Comparison of ENCODE assay signal across 8 cellular contexts in genomic region chr17:81346090-81346907, GRCh38. TPM values are rescaled to one million over a fixed set of nuclear protein-coding genes. Genes with fewer than 3 reads are reported as not detected.
DNase-seq lines count a peak whose midpoint lies in the region; ATAC-seq and TF ChIP-seq lines count a peak whose summit lies in the region.

No MANE protein-coding gene starts in this region.

- H3K27ac ChIP-seq in Panc1 (ENCODE audit: low read length) (peak overlapping the region; percentile 89), esophagus muscularis mucosa (replicated peaks in 1 of 4) (peak overlapping the region; percentile 81 to 98 (median 92))

- intact Hi-C loops in Panc1 (cut with micrococcal nuclease; ENCODE audit: unreplicated experiment), result no loop called here
- intact Hi-C loops in esophagus muscularis mucosa (cut with DNase I), result loop anchor here (2.0 kb wide), 1 partner anchor 137 kb away; no protein-coding TSS in a partner anchor

- H3K36me3 Mint-ChIP-seq in activated T-cell treated with anti-CD3 and anti-CD28 coated beads, Interleukin-2, amount 50 U/mL, for 72 hours (ENCODE audit: insufficient read depth in 2 of 2), result no peaks in the 10 kb centered on the region

- DNase-seq in Caki2 (ENCODE audit: low read depth) (peak; percentile 87), KG1 (lab: John Stamatoyannopoulos, UW) (peak; percentile 62), Panc1 (ENCODE audit: low read depth, low spot score) (no peak), esophagus muscularis mucosa (ENCODE audit: extremely low spot score) (peak; percentile 100), myocyte (ENCODE audit: low read depth) (peak; percentile 97)
- peak; percentile 98 for DNase-seq in activated T-cell treated with anti-CD3 and anti-CD28 coated beads, Interleukin-2, amount 50 U/mL, for 72 hours
- DNase-seq in stimulated activated CD8-positive, alpha-beta memory T cell treated with anti-CD3 and anti-CD28 coated beads, Interleukin-7, amount 100 ng/mL, for 24 hours (ENCODE audit: low read depth), result peak; percentile 94

- H3K27me3 Mint-ChIP-seq in activated T-cell treated with anti-CD3 and anti-CD28 coated beads, Interleukin-2, amount 50 U/mL, for 72 hours (ENCODE audit: low read depth), result peaks cover 52% of the 10 kb centered on the region

- TF ChIP-seq POLR2A in esophagus muscularis mucosa (IDR thresholded peaks at IDR 0.05; ENCODE audit: low read depth), result peak; percentile 78

- TF ChIP-seq EP300 in esophagus muscularis mucosa (IDR thresholded peaks at IDR 0.05), result no peak

- peaks cover 7% of the 10 kb centered on the region for H3K4me1 Mint-ChIP-seq in activated T-cell treated with anti-CD3 and anti-CD28 coated beads, Interleukin-2, amount 50 U/mL, for 72 hours (ENCODE audit: low read depth)

- H3K27ac Mint-ChIP-seq in activated T-cell treated with anti-CD3 and anti-CD28 coated beads, Interleukin-2, amount 50 U/mL, for 72 hours, result no peak overlapping the region

- H3K4me1 ChIP-seq in Panc1 (ENCODE audit: control insufficient read depth, insufficient read depth, low read length), result peaks cover 23% of the 10 kb centered on the region
- peaks cover 10 to 36% (median 31%) of the 10 kb centered on the region in 4 donors for H3K4me1 ChIP-seq in esophagus muscularis mucosa

- no TSS peak for BruUV-seq in Panc1 (replicated peaks; lab: Mats Ljungman, UMichigan)

- CTCF ChIA-PET in Panc1 (lab: Charles Lee), result no interaction called here

- in situ Hi-C loops in Caki2 (cut with HindIII; ENCODE audit: low pct_unique_long_range_greater_than_20kb, low sequenced_read_pairs) (no loop called here), Panc1 (cut with HindIII; ENCODE audit: low pct_unique_long_range_greater_than_20kb, low sequenced_read_pairs) (no loop called here)

- peak overlapping the region; percentile 80 for H3K4me3 ChIP-seq in Panc1 (ENCODE audit: low read depth in 2 of 2, low read length in 2 of 2)
- H3K4me3 ChIP-seq in esophagus muscularis mucosa, result peak overlapping the region; percentile 70 to 96 (median 80)

- ATAC-seq in GM21576 (IDR thresholded peaks at IDR 0.05; ENCODE audit: unreplicated experiment), result peak; percentile 71
- peak; percentile 74 for ATAC-seq in Panc1
- peak; percentile 91 to 92 for ATAC-seq in activated T-cell treated with anti-CD3 and anti-CD28 coated beads, Interleukin-2, amount 50 U/mL, for 72 hours (replicated peaks in 1 of 2)

- POLR2A ChIA-PET in Panc1 (lab: Charles Lee), result interaction anchor here (0.6 kb wide), 1 partner anchor 12 kb away, joined by 8 read pairs; no protein-coding TSS in a partner anchor

- no peaks in the 10 kb centered on the region for H3K9me3 ChIP-seq in Panc1 (ENCODE audit: control insufficient read depth, insufficient read depth, low read depth, low read length)
- H3K9me3 ChIP-seq in esophagus muscularis mucosa, result no peaks in the 10 kb centered on the region

- H3K36me3 ChIP-seq in Panc1 (ENCODE audit: control insufficient read depth, insufficient read depth, low read length) (peaks cover 15% of the 10 kb centered on the region; the same call in 1 of the 2 replicates), esophagus muscularis mucosa (no peaks in the 10 kb centered on the region)

- peak overlapping the region; percentile 22 to 80 for H3K4me3 Mint-ChIP-seq in activated T-cell treated with anti-CD3 and anti-CD28 coated beads, Interleukin-2, amount 50 U/mL, for 72 hours

- TF ChIP-seq CTCF in Panc1 (IDR thresholded peaks at IDR 0.05), result no peak
- no peak for TF ChIP-seq CTCF in esophagus muscularis mucosa (IDR thresholded peaks at IDR 0.05)

- no peaks in the 10 kb centered on the region for H3K9me3 Mint-ChIP-seq in activated T-cell treated with anti-CD3 and anti-CD28 coated beads, Interleukin-2, amount 50 U/mL, for 72 hours

- H3K27me3 ChIP-seq in Panc1 (ENCODE audit: control insufficient read depth, insufficient read depth, low read length), result no peaks in the 10 kb centered on the region
- peaks cover 0 to 6% (median 0%) of the 10 kb centered on the region in 4 donors for H3K27me3 ChIP-seq in esophagus muscularis mucosa

- 2% methylated on average over 19 of the region's 91 CpGs for WGBS in esophagus muscularis mucosa

RNA-seq across cellular contexts. Expression of gene BAHCC1, which starts 49.0 kb away (rescaled TPM):
- 4.4 and 11.9 TPM in 2 replicates for total RNA-seq in Caki2 (2014; rRNA removed; shearing (Covaris generic); ENCODE audit: low replicate concordance)
- total RNA-seq in Panc1 (2021; ENCODE audit: unreplicated experiment) (77.4 TPM), esophagus muscularis mucosa (10 to 100 TPM; 15.9 to 38.1 (median 21.1) TPM), myocyte (5.5 and 5.7 TPM in 2 replicates)
- polyA plus RNA-seq in Panc1 (2012; ENCODE audit: insufficient read length), result 129 TPM
- under 1 TPM; 0.02 to 0.14 TPM for total RNA-seq in activated T-cell treated with anti-CD3 and anti-CD28 coated beads, Interleukin-2, amount 50 U/mL, for 72 hours
- 7.3 TPM for polyA plus RNA-seq in myocyte (2012)

RNA-seq across cellular contexts. Expression of gene SLC38A10, which starts 51.2 kb away (rescaled TPM):
- total RNA-seq in Caki2 (2014; rRNA removed; shearing (Covaris generic); ENCODE audit: low replicate concordance), result 77.3 and 85.2 TPM in 2 replicates
- 188 TPM for total RNA-seq in Panc1 (2021; ENCODE audit: unreplicated experiment)
- 144 TPM for polyA plus RNA-seq in Panc1 (2012; ENCODE audit: insufficient read length)
- total RNA-seq in activated T-cell treated with anti-CD3 and anti-CD28 coated beads, Interleukin-2, amount 50 U/mL, for 72 hours, result 10 to 100 TPM; 49.8 to 63.6 TPM
- total RNA-seq in esophagus muscularis mucosa, result 100 to 1,000 TPM in 2 of 4 donors, 10 to 100 TPM in 2; 78.0 to 103 (median 93.4) TPM
- 70.7 and 72.1 TPM in 2 replicates for total RNA-seq in myocyte
- 80.0 TPM for polyA plus RNA-seq in myocyte (2012)
